25 cellular contexts compared by ENCODE assay signal in the genomic region with DNA sequence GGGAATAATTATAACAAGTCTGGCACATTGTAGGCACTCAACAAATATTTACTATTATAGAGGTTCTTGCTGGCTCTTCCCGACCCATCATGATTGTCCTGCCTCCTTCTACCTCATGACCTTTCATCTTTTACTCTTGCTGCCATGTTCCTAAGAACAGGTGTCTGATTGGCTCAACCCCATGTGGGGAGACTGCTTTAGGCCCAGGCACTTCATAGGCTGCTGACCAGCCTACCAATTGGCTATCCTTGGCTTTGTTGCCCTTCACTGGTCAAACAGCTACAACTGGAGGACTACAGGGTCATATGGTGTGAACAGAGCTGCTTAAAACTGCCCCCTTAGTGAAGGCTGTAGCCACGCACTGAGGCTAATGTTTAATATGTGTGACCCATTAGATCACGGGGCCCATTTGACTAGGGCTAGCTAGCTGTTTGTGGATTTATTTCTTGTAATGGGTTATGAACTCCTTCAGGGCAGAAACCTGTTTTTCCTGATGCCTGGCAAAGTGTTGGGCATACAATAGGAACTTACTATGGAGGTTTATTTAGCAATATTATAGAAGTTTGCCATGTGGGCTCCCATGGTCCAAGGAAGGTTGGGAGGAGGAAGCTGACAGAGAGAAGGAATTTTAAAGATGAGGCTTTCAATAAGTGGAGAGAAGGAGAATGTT.
"Had no signal": no experiment of that assay in that cellular context is flagged by ENCODE, and none has a peak within 500 bp of the region (broad histone marks: within the 10 kb centered on the region; RNA-seq: fewer than 3 reads in every experiment).

No MANE protein-coding gene starts in this region.

- H3K4me3 ChIP-seq: colonic mucosa, gastrocnemius medialis, left lung, lower lobe of right lung, right lobe of liver, testis, transverse colon had no signal

- H3K4me1 Mint-ChIP-seq: activated CD4-positive, alpha-beta memory T cell treated with anti-CD3 and anti-CD28 coated beads, Interleukin-2, amount 10 ng/mL, durations not matched to agents 7 days and 5 days; activated CD4-positive, alpha-beta T cell treated with anti-CD3 and anti-CD28 coated beads, Interleukin-2, amount 10 ng/mL, durations not matched to agents 7 days and 5 days; activated CD8-positive, alpha-beta memory T cell treated with anti-CD3 and anti-CD28 coated beads, Interleukin-2, amount 10 ng/mL, durations not matched to agents 7 days and 5 days; natural killer cell had no signal

- ATAC-seq: activated CD8-positive, alpha-beta memory T cell treated with anti-CD3 and anti-CD28 coated beads, Interleukin-2, amount 10 ng/mL, durations not matched to agents 7 days and 5 days; gastrocnemius medialis; left lung; lower lobe of right lung; natural killer cell; right lobe of liver; stimulated activated naive CD8-positive, alpha-beta T cell treated with anti-CD3 and anti-CD28 coated beads, Interleukin-15, Interleukin-2, amounts not matched to agents 100 U/mL and 50 U/mL, for 24 hours; WTC11 had no signal

- H3K27me3 ChIP-seq: colonic mucosa, gastrocnemius medialis, left lung, right lobe of liver, testis, transverse colon had no signal

- H3K27ac Mint-ChIP-seq: activated CD4-positive, alpha-beta memory T cell treated with anti-CD3 and anti-CD28 coated beads, Interleukin-2, amount 10 ng/mL, durations not matched to agents 7 days and 5 days; activated CD4-positive, alpha-beta T cell treated with anti-CD3 and anti-CD28 coated beads, Interleukin-2, amount 10 ng/mL, durations not matched to agents 7 days and 5 days; activated CD8-positive, alpha-beta memory T cell treated with anti-CD3 and anti-CD28 coated beads, Interleukin-2, amount 10 ng/mL, durations not matched to agents 7 days and 5 days; activated naive CD8-positive, alpha-beta T cell; natural killer cell; WTC11 had no signal

- DNase-seq: activated CD4-positive, alpha-beta memory T cell treated with anti-CD3 and anti-CD28 coated beads, Interleukin-2, amount 10 ng/mL, durations not matched to agents 7 days and 5 days; activated CD4-positive, alpha-beta T cell treated with anti-CD3 and anti-CD28 coated beads for 1 hour; activated CD4-positive, alpha-beta T cell treated with anti-CD3 and anti-CD28 coated beads, Interleukin-2, amount 10 ng/mL, durations not matched to agents 7 days and 5 days; activated CD8-positive, alpha-beta memory T cell treated with anti-CD3 and anti-CD28 coated beads, Interleukin-2, amount 10 ng/mL, durations not matched to agents 7 days and 5 days; activated naive CD4-positive, alpha-beta T cell; activated T-cell treated with anti-CD3 and anti-CD28 coated beads, Interleukin-2, amount 50 U/mL, for 48 hours; anterior cingulate cortex; cerebellar nuclear complex; colonic mucosa; effector CD8-positive, alpha-beta T cell; gastrocnemius medialis; glutamatergic neuron; left lung; lower lobe of right lung; mesenchymal stem cell; natural killer cell; posterior cingulate gyrus; right lobe of liver; stimulated activated CD4-positive, alpha-beta T cell treated with anti-CD3 and anti-CD28 coated beads, Interleukin-2, amount 100 ng/mL, for 48 hours; stimulated activated naive CD8-positive, alpha-beta T cell treated with anti-CD3 and anti-CD28 coated beads, Interleukin-15, Interleukin-2, amounts not matched to agents 100 U/mL and 50 U/mL, for 24 hours; T1000; testis; transverse colon had no signal

- H3K9me3 ChIP-seq: colonic mucosa, gastrocnemius medialis, left lung, lower lobe of right lung, right lobe of liver, testis, transverse colon had no signal

- H3K9me3 Mint-ChIP-seq: activated CD4-positive, alpha-beta memory T cell treated with anti-CD3 and anti-CD28 coated beads, Interleukin-2, amount 10 ng/mL, durations not matched to agents 7 days and 5 days; natural killer cell; WTC11 had no signal

- H3K36me3 ChIP-seq: colonic mucosa, gastrocnemius medialis, left lung, lower lobe of right lung, right lobe of liver, transverse colon had no signal

- H3K4me3 Mint-ChIP-seq: activated CD4-positive, alpha-beta memory T cell treated with anti-CD3 and anti-CD28 coated beads, Interleukin-2, amount 10 ng/mL, durations not matched to agents 7 days and 5 days; activated CD4-positive, alpha-beta T cell treated with anti-CD3 and anti-CD28 coated beads, Interleukin-2, amount 10 ng/mL, durations not matched to agents 7 days and 5 days; activated CD8-positive, alpha-beta memory T cell treated with anti-CD3 and anti-CD28 coated beads, Interleukin-2, amount 10 ng/mL, durations not matched to agents 7 days and 5 days; activated naive CD8-positive, alpha-beta T cell; natural killer cell; WTC11 had no signal

- H3K27ac ChIP-seq: colonic mucosa, gastrocnemius medialis, left lung, lower lobe of right lung, right lobe of liver, testis, transverse colon had no signal

- H3K36me3 Mint-ChIP-seq: activated CD8-positive, alpha-beta memory T cell treated with anti-CD3 and anti-CD28 coated beads, Interleukin-2, amount 10 ng/mL, durations not matched to agents 7 days and 5 days; activated naive CD8-positive, alpha-beta T cell; natural killer cell had no signal

- H3K4me1 ChIP-seq: colonic mucosa, gastrocnemius medialis, left lung, lower lobe of right lung, right lobe of liver, testis, transverse colon had no signal
